ENCODE assay signal across 10 cellular contexts in the genomic region with DNA sequence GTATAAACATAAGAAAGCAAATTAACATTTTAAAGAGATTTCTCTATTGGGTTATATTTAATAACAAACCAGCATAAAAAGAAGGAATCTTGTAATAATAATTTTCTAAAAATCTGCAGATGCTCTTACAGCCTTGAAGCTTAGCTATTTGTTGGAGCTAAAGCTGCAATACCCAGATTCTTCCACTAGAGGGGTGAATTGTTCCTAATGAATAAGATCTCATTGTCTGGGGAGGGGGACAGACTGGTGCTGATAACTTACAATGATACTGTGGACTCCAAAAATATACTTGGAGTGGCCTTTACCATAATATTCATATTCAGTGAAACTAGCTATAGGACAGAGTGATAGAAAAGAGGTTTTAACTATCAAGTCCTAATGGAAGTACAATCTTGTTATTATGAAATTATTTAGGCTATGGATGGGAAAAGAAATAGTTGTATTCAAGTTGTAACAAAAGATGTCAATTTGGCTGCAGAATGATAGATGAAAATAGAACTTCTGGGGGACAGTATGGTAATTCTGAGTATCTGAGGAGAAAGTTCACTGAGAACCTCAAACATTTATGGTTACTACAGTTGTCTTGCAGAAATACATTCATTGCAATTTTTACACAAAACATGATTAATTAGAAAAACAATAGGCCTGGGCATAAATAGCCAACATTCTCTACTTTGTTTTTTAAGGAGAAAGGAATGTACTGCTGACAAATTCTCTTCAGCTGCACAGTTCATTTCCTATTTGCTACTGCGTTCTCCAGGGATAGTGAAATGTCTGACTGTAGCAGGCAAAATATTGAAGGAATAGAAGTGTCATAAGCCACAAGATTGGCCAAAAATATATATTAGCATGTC.
A peak's percentile ranks its signal among the peaks of the same experiment; 100 is the strongest.
DNase-seq lines count a peak whose midpoint lies in the region; ATAC-seq and TF ChIP-seq lines count a peak whose summit lies in the region.
"Had no signal": no experiment of that assay in that cellular context is flagged by ENCODE, and none has a peak within 500 bp of the region (broad histone marks: within the 10 kb centered on the region; RNA-seq: fewer than 3 reads in every experiment).

No MANE protein-coding gene starts in this region.

- H3K79me2 ChIP-seq in hepatocyte = no peaks in the 10 kb centered on the region

- no peaks in the 10 kb centered on the region for H4K20me1 ChIP-seq in hepatocyte (ENCODE audit: insufficient read depth, poor library complexity, severe bottlenecking)

- no peak overlapping the region for H3K4me3 ChIP-seq in hepatocyte
- no peak overlapping the region for H3K4me3 ChIP-seq in thoracic aorta

- H3K9me2 ChIP-seq in hepatocyte (replicated peaks; ENCODE audit: insufficient read depth) = no peaks in the 10 kb centered on the region

- no peaks in the 10 kb centered on the region for H3K4me1 ChIP-seq in hepatocyte (ENCODE audit: insufficient read depth)
- H3K4me1 ChIP-seq in thoracic aorta (ENCODE audit: control insufficient read depth in 1 of 2, low read depth in 2 of 2) = no peaks in the 10 kb centered on the region

- H3K27me3 ChIP-seq in hepatocyte = no peaks in the 10 kb centered on the region
- H3K27me3 ChIP-seq in thoracic aorta (replicated peaks; ENCODE audit: insufficient read depth) = no peaks in the 10 kb centered on the region

- TF ChIP-seq CTCF in hepatocyte (IDR thresholded peaks at IDR 0.05; ENCODE audit: poor library complexity) (peak; percentile 85), thoracic aorta (IDR thresholded peaks at IDR 0.05) (peak; percentile 48)

- no peaks in the 10 kb centered on the region for H3K36me3 ChIP-seq in hepatocyte (replicated peaks; ENCODE audit: insufficient read depth, low read depth)
- no peaks in the 10 kb centered on the region for H3K36me3 ChIP-seq in thoracic aorta

- H3K27ac ChIP-seq in hepatocyte (no peak overlapping the region), thoracic aorta (no peak overlapping the region)

- 79% methylated on average over 1 of the region's 1 CpG for WGBS in hepatocyte (ENCODE audit: low lambda C conversion rate, missing lambda C conversion rate)

- no peak overlapping the region for H3K4me2 ChIP-seq in hepatocyte

- H3K9me3 ChIP-seq in hepatocyte (ENCODE audit: low read depth) (no peaks in the 10 kb centered on the region), thoracic aorta (no peaks in the 10 kb centered on the region)

- ATAC-seq in GM21381 (IDR thresholded peaks at IDR 0.05; ENCODE audit: unreplicated experiment) (peak; percentile 61), thoracic aorta (ENCODE audit: insufficient number of reproducible peaks, low FRiP score, low read depth) (no peak)
- ATAC-seq: T-cell had no signal

- H2AFZ ChIP-seq in hepatocyte = no peak overlapping the region

- DNase-seq in D341Med (ENCODE audit: low spot score) (peak; percentile 33), NCI-H1048 (lab: John Stamatoyannopoulos, UW) (peak; percentile 39), SW480 (ENCODE audit: low spot score) (peak; percentile 4), hepatocyte (ENCODE audit: low spot score) (peak; percentile 71), thoracic aorta (ENCODE audit: low spot score) (no peak), 8988T (no peak)
- DNase-seq in activated T-cell treated with anti-CD3 and anti-CD28 coated beads, Interleukin-2, amount 50 U/mL, for 1 hour = no peak
- DNase-seq: naive B cell had no signal

Comparison
In these comparisons a context has a peak if more than half of its experiments do, and no peak if none do; other contexts are left out.
1. DNase-seq: peak in D341Med (single experiment), NCI-H1048 (single experiment), SW480 (single experiment) and hepatocyte (single experiment); none in thoracic aorta (single experiment), activated T-cell treated with anti-CD3 and anti-CD28 coated beads, Interleukin-2, amount 50 U/mL, for 1 hour (single experiment) and 8988T (single experiment).